8 cellular contexts compared by ENCODE assay signal in the genomic region with DNA sequence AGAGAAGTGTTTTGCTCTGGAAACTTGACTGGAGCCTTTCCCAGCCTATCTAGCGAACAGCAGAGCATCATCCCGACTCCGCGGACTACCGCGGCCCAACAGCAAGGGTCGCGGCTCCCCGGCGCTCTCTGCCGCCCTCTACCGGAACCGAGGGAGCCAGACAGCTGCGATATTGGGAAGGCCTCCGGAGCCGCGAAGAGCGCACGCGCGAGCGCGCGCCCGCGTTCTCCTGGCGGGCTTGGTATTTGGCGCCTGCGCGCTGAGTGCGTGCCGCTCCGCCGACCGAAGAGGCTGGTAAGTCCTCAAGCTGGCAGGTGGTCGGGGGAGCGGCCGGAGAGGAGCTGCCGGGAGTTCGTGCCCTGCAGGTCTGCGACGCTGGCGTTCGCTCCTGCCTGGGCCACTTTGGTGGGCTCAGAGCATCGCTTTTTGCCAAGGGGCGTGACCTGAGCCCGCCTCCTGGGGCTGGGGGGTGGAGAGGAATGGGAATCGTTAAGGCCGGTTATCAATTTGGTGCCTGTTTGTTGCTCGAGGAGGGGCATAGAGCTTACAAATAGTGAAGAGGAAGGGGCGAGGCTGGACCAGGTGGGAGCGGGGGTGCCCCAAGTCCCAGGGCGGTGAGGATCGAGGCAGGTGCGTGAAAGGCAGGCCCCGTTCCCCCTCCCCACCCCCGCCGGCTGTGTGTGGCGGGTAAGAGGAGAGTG. TPM values are rescaled to one million over a fixed set of nuclear protein-coding genes. Genes with fewer than 3 reads are reported as not detected.
A peak's percentile ranks its signal among the peaks of the same experiment; 100 is the strongest.
DNase-seq lines count a peak whose midpoint lies in the region; TF ChIP-seq lines count a peak whose summit lies in the region.

A gene with protein sequence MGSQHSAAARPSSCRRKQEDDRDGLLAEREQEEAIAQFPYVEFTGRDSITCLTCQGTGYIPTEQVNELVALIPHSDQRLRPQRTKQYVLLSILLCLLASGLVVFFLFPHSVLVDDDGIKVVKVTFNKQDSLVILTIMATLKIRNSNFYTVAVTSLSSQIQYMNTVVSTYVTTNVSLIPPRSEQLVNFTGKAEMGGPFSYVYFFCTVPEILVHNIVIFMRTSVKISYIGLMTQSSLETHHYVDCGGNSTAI (plus strand): TSS at position 257 of the 701 bp plus-strand sequence. CDS start 641 bp downstream, outside the sequence.

- peak; percentile 79 for DNase-seq in H4 (ENCODE audit: low spot score)
- peak; percentile 59 for DNase-seq in LNCaP clone FGC (ENCODE audit: low read depth)
- DNase-seq in RWPE1 (ENCODE audit: low spot score) = peak; percentile 97
- peak; percentile 88 for DNase-seq in activated T-helper 9 cell treated with anti-CD3 and anti-CD28 coated beads, Interleukin-2, amount 50 U/mL, for 16 hours (ENCODE audit: low read depth)
- peak; percentile 88 for DNase-seq in fibroblast of the aortic adventitia (ENCODE audit: low read depth)

- POLR2A ChIA-PET in RWPE1 (lab: Yijun Ruan, JAX; ENCODE audit: low non-redundant PET) = interaction anchor here (0.8 kb wide), 1 partner anchor 59 kb away, joined by 3 read pairs; the partner anchor contains the start of gene VDR

- no peaks in the 10 kb centered on the region; the same call in 1 of the 2 replicates for H3K4me1 ChIP-seq in ES-I3 (ENCODE audit: insufficient read depth, low read length)

- peaks cover 26% of the 10 kb centered on the region for H3K36me3 Mint-ChIP-seq in nephron (ENCODE audit: low read depth)
- peaks cover 43% of the 10 kb centered on the region for H3K36me3 Mint-ChIP-seq in stimulated activated naive CD8-positive, alpha-beta T cell treated with anti-CD3 and anti-CD28 coated beads, Interleukin-15, Interleukin-2, amounts not matched to agents 100 ng/mL and 50 ng/mL, for 24 hours (ENCODE audit: low read depth)

- H3K27ac Mint-ChIP-seq in nephron = peak within 1 kb of the TSS in 2 of 3 experiments; percentile 55 to 67
- H3K27ac Mint-ChIP-seq in stimulated activated naive CD8-positive, alpha-beta T cell treated with anti-CD3 and anti-CD28 coated beads, Interleukin-15, Interleukin-2, amounts not matched to agents 100 ng/mL and 50 ng/mL, for 24 hours = peak within 1 kb of the TSS; percentile 93

- TF ChIP-seq CTCF in LNCaP clone FGC (IDR thresholded peaks at IDR 0.05; ENCODE audit: control insufficient read depth, extremely low read depth, insufficient read depth) (peak; percentile 94), RWPE1 (conservative IDR thresholded peaks at IDR 0.05; ENCODE audit: low read depth) (peak; percentile 98), fibroblast of the aortic adventitia (IDR thresholded peaks at IDR 0.05; ENCODE audit: insufficient read depth, low read length) (peak; percentile 98), nephron (IDR thresholded peaks at IDR 0.05; ENCODE audit: unreplicated experiment in 3 of 3) (peak; percentile 97 to 99 (median 98))

- H3K27me3 Mint-ChIP-seq in nephron (ENCODE audit: low read depth) = peaks cover 31% of the 10 kb centered on the region
- peaks cover 35% of the 10 kb centered on the region for H3K27me3 Mint-ChIP-seq in stimulated activated naive CD8-positive, alpha-beta T cell treated with anti-CD3 and anti-CD28 coated beads, Interleukin-15, Interleukin-2, amounts not matched to agents 100 ng/mL and 50 ng/mL, for 24 hours

- peak within 1 kb of the TSS; percentile 97 to 99 (median 98) for H3K4me3 Mint-ChIP-seq in nephron
- H3K4me3 Mint-ChIP-seq in stimulated activated naive CD8-positive, alpha-beta T cell treated with anti-CD3 and anti-CD28 coated beads, Interleukin-15, Interleukin-2, amounts not matched to agents 100 ng/mL and 50 ng/mL, for 24 hours = peak within 1 kb of the TSS; percentile 98

- no peaks in the 10 kb centered on the region for H3K36me3 ChIP-seq in ES-I3 (ENCODE audit: insufficient read depth, low read length)

- H3K4me3 ChIP-seq in LNCaP clone FGC (ENCODE audit: low read depth, low read length) (peak within 1 kb of the TSS; percentile 82), fibroblast of the aortic adventitia (ENCODE audit: low read depth, low read length) (peak within 1 kb of the TSS; percentile 77)

- CTCF ChIA-PET in RWPE1 (lab: Yijun Ruan, JAX) = interaction anchor here (0.6 to 1.7 kb wide), 17 partner anchors 9 to 1951 kb away, joined by 3 to 11 read pairs (median 3); no protein-coding TSS in a partner anchor

- H3K27ac ChIP-seq in RWPE1 = peak within 1 kb of the TSS; percentile 47

- peak within 1 kb of the TSS; percentile 54; the same call in 1 of the 2 replicates for H3K9ac ChIP-seq in ES-I3 (ENCODE audit: low read depth, low read length)

- H3K9me3 ChIP-seq in ES-I3 (ENCODE audit: control insufficient read depth, insufficient read depth, low read length) = peaks cover 12% of the 10 kb centered on the region

- peaks cover 27% of the 10 kb centered on the region for H3K4me1 Mint-ChIP-seq in nephron
- peaks cover 27% of the 10 kb centered on the region for H3K4me1 Mint-ChIP-seq in stimulated activated naive CD8-positive, alpha-beta T cell treated with anti-CD3 and anti-CD28 coated beads, Interleukin-15, Interleukin-2, amounts not matched to agents 100 ng/mL and 50 ng/mL, for 24 hours (ENCODE audit: low read depth)

- peaks cover 6% of the 10 kb centered on the region for H3K9me3 Mint-ChIP-seq in nephron
- no peaks in the 10 kb centered on the region for H3K9me3 Mint-ChIP-seq in stimulated activated naive CD8-positive, alpha-beta T cell treated with anti-CD3 and anti-CD28 coated beads, Interleukin-15, Interleukin-2, amounts not matched to agents 100 ng/mL and 50 ng/mL, for 24 hours

RNA-seq across cellular contexts. Expression of the gene that starts here (rescaled TPM):
- 294 and 314 TPM in 2 replicates for total RNA-seq in H4 (2014; rRNA removed; shearing (Covaris generic))
- 13.4 and 90.7 TPM in 2 replicates for total RNA-seq in fibroblast of the aortic adventitia (ENCODE audit: low replicate concordance)

Comparison
In these comparisons a context has a peak if more than half of its experiments do, and no peak if none do; other contexts are left out.
1. Peak in every context shown above with its lines: DNase-seq, H3K4me3 ChIP-seq and H3K27ac ChIP-seq.